Comparison of ENCODE assay signal across 1 cellular context in genomic region chr11:82945682-82946081, GRCh38.
TF ChIP-seq lines count a peak whose summit lies in the region.

No MANE protein-coding gene starts in this region.

TF ChIP-seq in HepG2, 621 proteins besides CTCF, POLR2A, EP300 and RAD21 (continued from another document and continues in another):
- peak; percentile 73 for TF ChIP-seq ZNF280B (CRISPR knock-in tag; IDR thresholded peaks at IDR 0.05; ENCODE audit: borderline replicate concordance)
- TF ChIP-seq MXI1 (IDR thresholded peaks at IDR 0.05; ENCODE audit: borderline replicate concordance, low read depth, low read length) = no peak
- TF ChIP-seq FOXM1 (CRISPR knock-in tag; IDR thresholded peaks at IDR 0.05) = no peak
- no peak for TF ChIP-seq ZNF567 (CRISPR knock-in tag; IDR thresholded peaks at IDR 0.05; ENCODE audit: borderline replicate concordance)
- TF ChIP-seq SMC3 (IDR thresholded peaks at IDR 0.05; ENCODE audit: low read length) = no peak
- TF ChIP-seq FOXA1 (IDR thresholded peaks at IDR 0.05) = no peak
- no peak for TF ChIP-seq FOXA1 (CRISPR knock-in tag; IDR thresholded peaks at IDR 0.05)
- no peak for TF ChIP-seq RAD51 (IDR thresholded peaks at IDR 0.05; ENCODE audit: borderline replicate concordance)
- no peak for TF ChIP-seq ZNF549 (CRISPR knock-in tag; IDR thresholded peaks at IDR 0.05)
- TF ChIP-seq MYC (CRISPR knock-in tag; IDR thresholded peaks at IDR 0.05; ENCODE audit: borderline replicate concordance) = peak; percentile 70; the same call in 1 of the 2 replicates
- no peak for TF ChIP-seq HOXD1 (CRISPR knock-in tag; IDR thresholded peaks at IDR 0.05)
- no peak for TF ChIP-seq ZNF142 (CRISPR knock-in tag; IDR thresholded peaks at IDR 0.05)
- TF ChIP-seq KLF9 (CRISPR knock-in tag; IDR thresholded peaks at IDR 0.05; ENCODE audit: low read depth) = no peak
- TF ChIP-seq, protein P1, sequence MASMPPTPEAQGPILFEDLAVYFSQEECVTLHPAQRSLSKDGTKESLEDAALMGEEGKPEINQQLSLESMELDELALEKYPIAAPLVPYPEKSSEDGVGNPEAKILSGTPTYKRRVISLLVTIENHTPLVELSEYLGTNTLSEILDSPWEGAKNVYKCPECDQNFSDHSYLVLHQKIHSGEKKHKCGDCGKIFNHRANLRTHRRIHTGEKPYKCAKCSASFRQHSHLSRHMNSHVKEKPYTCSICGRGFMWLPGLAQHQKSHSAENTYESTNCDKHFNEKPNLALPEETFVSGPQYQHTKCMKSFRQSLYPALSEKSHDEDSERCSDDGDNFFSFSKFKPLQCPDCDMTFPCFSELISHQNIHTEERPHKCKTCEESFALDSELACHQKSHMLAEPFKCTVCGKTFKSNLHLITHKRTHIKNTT (CRISPR knock-in tag; IDR thresholded peaks at IDR 0.05) = no peak
- TF ChIP-seq ZNF12 (CRISPR knock-in tag; IDR thresholded peaks at IDR 0.05) = no peak
- no peak for TF ChIP-seq ZFP62 (CRISPR knock-in tag; IDR thresholded peaks at IDR 0.05)
- TF ChIP-seq, protein P2, sequence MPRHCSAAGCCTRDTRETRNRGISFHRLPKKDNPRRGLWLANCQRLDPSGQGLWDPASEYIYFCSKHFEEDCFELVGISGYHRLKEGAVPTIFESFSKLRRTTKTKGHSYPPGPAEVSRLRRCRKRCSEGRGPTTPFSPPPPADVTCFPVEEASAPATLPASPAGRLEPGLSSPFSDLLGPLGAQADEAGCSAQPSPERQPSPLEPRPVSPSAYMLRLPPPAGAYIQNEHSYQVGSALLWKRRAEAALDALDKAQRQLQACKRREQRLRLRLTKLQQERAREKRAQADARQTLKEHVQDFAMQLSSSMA (CRISPR knock-in tag; IDR thresholded peaks at IDR 0.05) = 0 out of 2 replicates have a peak, but pooled peaks have one; percentile 50
- TF ChIP-seq DR1 (CRISPR knock-in tag; IDR thresholded peaks at IDR 0.05) = no peak
- TF ChIP-seq SAP130 (CRISPR knock-in tag; IDR thresholded peaks at IDR 0.05; ENCODE audit: low read depth) = peak; percentile 36; the same call in 1 of the 2 replicates
- TF ChIP-seq ZNF550 (CRISPR knock-in tag; IDR thresholded peaks at IDR 0.05; ENCODE audit: borderline replicate concordance) = no peak
- no peak for TF ChIP-seq SMYD3 (CRISPR knock-in tag; IDR thresholded peaks at IDR 0.05)
- no peak for TF ChIP-seq ZNF563 (CRISPR knock-in tag; IDR thresholded peaks at IDR 0.05)
- TF ChIP-seq ZNF782 (CRISPR knock-in tag; IDR thresholded peaks at IDR 0.05; ENCODE audit: borderline replicate concordance) = no peak
- TF ChIP-seq, protein P3, sequence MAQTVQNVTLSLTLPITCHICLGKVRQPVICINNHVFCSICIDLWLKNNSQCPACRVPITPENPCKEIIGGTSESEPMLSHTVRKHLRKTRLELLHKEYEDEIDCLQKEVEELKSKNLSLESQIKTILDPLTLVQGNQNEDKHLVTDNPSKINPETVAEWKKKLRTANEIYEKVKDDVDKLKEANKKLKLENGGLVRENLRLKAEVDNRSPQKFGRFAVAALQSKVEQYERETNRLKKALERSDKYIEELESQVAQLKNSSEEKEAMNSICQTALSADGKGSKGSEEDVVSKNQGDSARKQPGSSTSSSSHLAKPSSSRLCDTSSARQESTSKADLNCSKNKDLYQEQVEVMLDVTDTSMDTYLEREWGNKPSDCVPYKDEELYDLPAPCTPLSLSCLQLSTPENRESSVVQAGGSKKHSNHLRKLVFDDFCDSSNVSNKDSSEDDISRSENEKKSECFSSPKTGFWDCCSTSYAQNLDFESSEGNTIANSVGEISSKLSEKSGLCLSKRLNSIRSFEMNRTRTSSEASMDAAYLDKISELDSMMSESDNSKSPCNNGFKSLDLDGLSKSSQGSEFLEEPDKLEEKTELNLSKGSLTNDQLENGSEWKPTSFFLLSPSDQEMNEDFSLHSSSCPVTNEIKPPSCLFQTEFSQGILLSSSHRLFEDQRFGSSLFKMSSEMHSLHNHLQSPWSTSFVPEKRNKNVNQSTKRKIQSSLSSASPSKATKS (CRISPR knock-in tag; IDR thresholded peaks at IDR 0.05) = no peak
- TF ChIP-seq PRMT3 (CRISPR knock-in tag; IDR thresholded peaks at IDR 0.05; ENCODE audit: borderline replicate concordance, low read depth) = no peak
- no peak for TF ChIP-seq PBX3 (CRISPR knock-in tag; IDR thresholded peaks at IDR 0.05; ENCODE audit: borderline replicate concordance)
- TF ChIP-seq MED13 (CRISPR knock-in tag; IDR thresholded peaks at IDR 0.05) = no peak
- TF ChIP-seq, protein P4, sequence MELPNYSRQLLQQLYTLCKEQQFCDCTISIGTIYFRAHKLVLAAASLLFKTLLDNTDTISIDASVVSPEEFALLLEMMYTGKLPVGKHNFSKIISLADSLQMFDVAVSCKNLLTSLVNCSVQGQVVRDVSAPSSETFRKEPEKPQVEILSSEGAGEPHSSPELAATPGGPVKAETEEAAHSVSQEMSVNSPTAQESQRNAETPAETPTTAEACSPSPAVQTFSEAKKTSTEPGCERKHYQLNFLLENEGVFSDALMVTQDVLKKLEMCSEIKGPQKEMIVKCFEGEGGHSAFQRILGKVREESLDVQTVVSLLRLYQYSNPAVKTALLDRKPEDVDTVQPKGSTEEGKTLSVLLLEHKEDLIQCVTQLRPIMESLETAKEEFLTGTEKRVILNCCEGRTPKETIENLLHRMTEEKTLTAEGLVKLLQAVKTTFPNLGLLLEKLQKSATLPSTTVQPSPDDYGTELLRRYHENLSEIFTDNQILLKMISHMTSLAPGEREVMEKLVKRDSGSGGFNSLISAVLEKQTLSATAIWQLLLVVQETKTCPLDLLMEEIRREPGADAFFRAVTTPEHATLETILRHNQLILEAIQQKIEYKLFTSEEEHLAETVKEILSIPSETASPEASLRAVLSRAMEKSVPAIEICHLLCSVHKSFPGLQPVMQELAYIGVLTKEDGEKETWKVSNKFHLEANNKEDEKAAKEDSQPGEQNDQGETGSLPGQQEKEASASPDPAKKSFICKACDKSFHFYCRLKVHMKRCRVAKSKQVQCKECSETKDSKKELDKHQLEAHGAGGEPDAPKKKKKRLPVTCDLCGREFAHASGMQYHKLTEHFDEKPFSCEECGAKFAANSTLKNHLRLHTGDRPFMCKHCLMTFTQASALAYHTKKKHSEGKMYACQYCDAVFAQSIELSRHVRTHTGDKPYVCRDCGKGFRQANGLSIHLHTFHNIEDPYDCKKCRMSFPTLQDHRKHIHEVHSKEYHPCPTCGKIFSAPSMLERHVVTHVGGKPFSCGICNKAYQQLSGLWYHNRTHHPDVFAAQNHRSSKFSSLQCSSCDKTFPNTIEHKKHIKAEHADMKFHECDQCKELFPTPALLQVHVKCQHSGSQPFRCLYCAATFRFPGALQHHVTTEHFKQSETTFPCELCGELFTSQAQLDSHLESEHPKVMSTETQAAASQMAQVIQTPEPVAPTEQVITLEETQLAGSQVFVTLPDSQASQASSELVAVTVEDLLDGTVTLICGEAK (IDR thresholded peaks at IDR 0.05) = no peak
- TF ChIP-seq, protein P4 (CRISPR knock-in tag; IDR thresholded peaks at IDR 0.05) = 0 out of 2 replicates have a peak, but pooled peaks have one; percentile 38
- TF ChIP-seq PAWR (CRISPR knock-in tag; IDR thresholded peaks at IDR 0.05; ENCODE audit: borderline replicate concordance) = no peak
- peak; percentile 27; the same call in 1 of the 2 replicates for TF ChIP-seq ZNF768 (CRISPR knock-in tag; IDR thresholded peaks at IDR 0.05)
- TF ChIP-seq ZNF740 (CRISPR knock-in tag; IDR thresholded peaks at IDR 0.05) = no peak
- no peak for TF ChIP-seq SP140L (CRISPR knock-in tag; IDR thresholded peaks at IDR 0.05; ENCODE audit: borderline replicate concordance)
- TF ChIP-seq, protein P5, sequence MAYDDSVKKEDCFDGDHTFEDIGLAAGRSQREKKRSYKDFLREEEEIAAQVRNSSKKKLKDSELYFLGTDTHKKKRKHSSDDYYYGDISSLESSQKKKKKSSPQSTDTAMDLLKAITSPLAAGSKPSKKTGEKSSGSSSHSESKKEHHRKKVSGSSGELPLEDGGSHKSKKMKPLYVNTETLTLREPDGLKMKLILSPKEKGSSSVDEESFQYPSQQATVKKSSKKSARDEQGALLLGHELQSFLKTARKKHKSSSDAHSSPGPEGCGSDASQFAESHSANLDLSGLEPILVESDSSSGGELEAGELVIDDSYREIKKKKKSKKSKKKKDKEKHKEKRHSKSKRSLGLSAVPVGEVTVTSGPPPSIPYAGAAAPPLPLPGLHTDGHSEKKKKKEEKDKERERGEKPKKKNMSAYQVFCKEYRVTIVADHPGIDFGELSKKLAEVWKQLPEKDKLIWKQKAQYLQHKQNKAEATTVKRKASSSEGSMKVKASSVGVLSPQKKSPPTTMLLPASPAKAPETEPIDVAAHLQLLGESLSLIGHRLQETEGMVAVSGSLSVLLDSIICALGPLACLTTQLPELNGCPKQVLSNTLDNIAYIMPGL (CRISPR knock-in tag; IDR thresholded peaks at IDR 0.05; ENCODE audit: borderline replicate concordance in 1 of 2, low read depth in 1 of 2) = no peak
